In genomic region chr6:170529839-170530520, GRCh38 we compare ENCODE assay signal across 8 cellular contexts. TPM values are rescaled to one million over a fixed set of nuclear protein-coding genes. Genes with fewer than 3 reads are reported as not detected.
DNase-seq lines count a peak whose midpoint lies in the region; ATAC-seq and TF ChIP-seq lines count a peak whose summit lies in the region.

No MANE protein-coding gene starts in this region.

- WGBS in testis, 2 donors = 58 to 59% methylated on average over 7 of the region's 7 CpGs

- H3K79me2 ChIP-seq in neural cell (replicated peaks; ENCODE audit: insufficient read depth, low read length) = no peaks in the 10 kb centered on the region

- peak; percentile 97 for TF ChIP-seq RAD21 in neural cell (conservative IDR thresholded peaks at IDR 0.05)

- no peaks in the 10 kb centered on the region for H3K4me1 ChIP-seq in testis

- H4K20me1 ChIP-seq in neural cell (ENCODE audit: insufficient read depth) = no peaks in the 10 kb centered on the region

- no peak overlapping the region for H2AFZ ChIP-seq in neural cell (ENCODE audit: low read depth, low read length)

- no peak for TF ChIP-seq EP300 in neural cell (conservative IDR thresholded peaks at IDR 0.05; ENCODE audit: poor library complexity, severe bottlenecking)

- peak; percentile 93 for TF ChIP-seq CTCF in neural cell (IDR thresholded peaks at IDR 0.05; ENCODE audit: poor library complexity, severe bottlenecking)
- TF ChIP-seq CTCF in testis (IDR thresholded peaks at IDR 0.05) = peak; percentile 49 to 82 (median 72)

- H3K4me2 ChIP-seq in neural cell (ENCODE audit: low read length) = no peak overlapping the region

- peak; percentile 86 for DNase-seq in COLO829 (ENCODE audit: low spot score)
- peak; percentile 55 for DNase-seq in HT1080 (ENCODE audit: low read depth)
- peak; percentile 51 for DNase-seq in OCI-M2 (lab: John Stamatoyannopoulos, UW; ENCODE audit: unreplicated experiment)
- DNase-seq in activated T-cell treated with anti-CD3 and anti-CD28 coated beads, Interleukin-2, amount 50 U/mL, for 1 hour = peak; percentile 70
- DNase-seq in fibroblast of gingiva (ENCODE audit: low read depth) = peak; percentile 63
- peak; percentile 87 for DNase-seq in testis

- H3K36me3 ChIP-seq in neural cell (ENCODE audit: insufficient read depth, low read length) = no peaks in the 10 kb centered on the region
- no peaks in the 10 kb centered on the region for H3K36me3 ChIP-seq in testis (ENCODE audit: low read depth, missing control alignments)

- no peaks in the 10 kb centered on the region for H3K9me2 ChIP-seq in neural cell (ENCODE audit: insufficient read depth, low read length)

- intact Hi-C loops in testis (cut with DNase I; ENCODE audit: low total_unique reads) = loop anchor here (10.0 kb wide), 1 partner anchor 705 kb away; no protein-coding TSS in a partner anchor

- no peak overlapping the region for H3K9ac ChIP-seq in neural cell (ENCODE audit: low read length)

- H3K27ac ChIP-seq in neural cell (ENCODE audit: low read length) (no peak overlapping the region), testis (no peak overlapping the region)

- H3K4me3 ChIP-seq in neural cell (ENCODE audit: low read length) = no peak overlapping the region
- no peak overlapping the region for H3K4me3 ChIP-seq in testis

- H3K27me3 ChIP-seq in neural cell (ENCODE audit: insufficient read depth, low read depth, low read length) (no peaks in the 10 kb centered on the region), testis (no peaks in the 10 kb centered on the region)

- ATAC-seq in GM19467 (IDR thresholded peaks at IDR 0.05; ENCODE audit: unreplicated experiment) = peak; percentile 78

- H3K9me3 ChIP-seq in neural cell (ENCODE audit: low read length) (no peaks in the 10 kb centered on the region), testis (no peaks in the 10 kb centered on the region)

- no peaks in the 10 kb centered on the region for H3F3A ChIP-seq in neural cell (ENCODE audit: insufficient read depth, low read length, poor library complexity, severe bottlenecking)

- TF ChIP-seq POLR2A in testis (IDR thresholded peaks at IDR 0.05) = no peak

TF ChIP-seq in neural cell, 6 proteins besides CTCF, POLR2A, EP300 and RAD21:
- TF ChIP-seq SMC3 (conservative IDR thresholded peaks at IDR 0.05; ENCODE audit: poor library complexity) (peak; percentile 98), TAF1 (IDR thresholded peaks at IDR 0.05; ENCODE audit: low read depth) (no peak), EZH2 (IDR thresholded peaks at IDR 0.05; ENCODE audit: borderline replicate concordance, insufficient read depth, low read length, poor library complexity, severe bottlenecking) (no peak), POLR2AphosphoS5 (IDR thresholded peaks at IDR 0.05) (no peak), MXI1 (conservative IDR thresholded peaks at IDR 0.05; ENCODE audit: poor library complexity, severe bottlenecking) (no peak)
- TF ChIP-seq, protein P1, sequence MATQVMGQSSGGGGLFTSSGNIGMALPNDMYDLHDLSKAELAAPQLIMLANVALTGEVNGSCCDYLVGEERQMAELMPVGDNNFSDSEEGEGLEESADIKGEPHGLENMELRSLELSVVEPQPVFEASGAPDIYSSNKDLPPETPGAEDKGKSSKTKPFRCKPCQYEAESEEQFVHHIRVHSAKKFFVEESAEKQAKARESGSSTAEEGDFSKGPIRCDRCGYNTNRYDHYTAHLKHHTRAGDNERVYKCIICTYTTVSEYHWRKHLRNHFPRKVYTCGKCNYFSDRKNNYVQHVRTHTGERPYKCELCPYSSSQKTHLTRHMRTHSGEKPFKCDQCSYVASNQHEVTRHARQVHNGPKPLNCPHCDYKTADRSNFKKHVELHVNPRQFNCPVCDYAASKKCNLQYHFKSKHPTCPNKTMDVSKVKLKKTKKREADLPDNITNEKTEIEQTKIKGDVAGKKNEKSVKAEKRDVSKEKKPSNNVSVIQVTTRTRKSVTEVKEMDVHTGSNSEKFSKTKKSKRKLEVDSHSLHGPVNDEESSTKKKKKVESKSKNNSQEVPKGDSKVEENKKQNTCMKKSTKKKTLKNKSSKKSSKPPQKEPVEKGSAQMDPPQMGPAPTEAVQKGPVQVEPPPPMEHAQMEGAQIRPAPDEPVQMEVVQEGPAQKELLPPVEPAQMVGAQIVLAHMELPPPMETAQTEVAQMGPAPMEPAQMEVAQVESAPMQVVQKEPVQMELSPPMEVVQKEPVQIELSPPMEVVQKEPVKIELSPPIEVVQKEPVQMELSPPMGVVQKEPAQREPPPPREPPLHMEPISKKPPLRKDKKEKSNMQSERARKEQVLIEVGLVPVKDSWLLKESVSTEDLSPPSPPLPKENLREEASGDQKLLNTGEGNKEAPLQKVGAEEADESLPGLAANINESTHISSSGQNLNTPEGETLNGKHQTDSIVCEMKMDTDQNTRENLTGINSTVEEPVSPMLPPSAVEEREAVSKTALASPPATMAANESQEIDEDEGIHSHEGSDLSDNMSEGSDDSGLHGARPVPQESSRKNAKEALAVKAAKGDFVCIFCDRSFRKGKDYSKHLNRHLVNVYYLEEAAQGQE (IDR thresholded peaks at IDR 0.05; ENCODE audit: borderline replicate concordance) = no peak

RNA-seq across cellular contexts. Expression of gene PSMB1, which starts 23.1 kb away (rescaled TPM):
- total RNA-seq in HT1080 (2014; rRNA removed; shearing (Covaris generic)) = 456 and 490 TPM in 2 replicates
- polyA plus RNA-seq in HT1080 (2015; cell fraction: cytosol; rRNA removed) = 478 and 586 TPM in 2 replicates
- polyA plus RNA-seq in HT1080 (2015; cell fraction: nucleus; rRNA removed) = 379 and 389 TPM in 2 replicates
- polyA plus RNA-seq in neural cell = 365 and 381 TPM in 2 replicates
- polyA minus RNA-seq in neural cell = 176 and 192 TPM in 2 replicates
- 100 to 1,000 TPM; 170 to 181 TPM for total RNA-seq in testis
- 208 TPM for polyA plus RNA-seq in testis (ENCODE audit: insufficient read depth, low read depth, low replicate concordance)

RNA-seq across cellular contexts. Expression of gene TBP, which starts 24.2 kb away (rescaled TPM):
- total RNA-seq in HT1080 (2014; rRNA removed; shearing (Covaris generic)) = 33.1 and 46.3 TPM in 2 replicates
- 33.5 and 35.3 TPM in 2 replicates for polyA plus RNA-seq in HT1080 (2015; cell fraction: cytosol; rRNA removed)
- polyA plus RNA-seq in HT1080 (2015; cell fraction: nucleus; rRNA removed) = 45.2 and 47.8 TPM in 2 replicates
- polyA plus RNA-seq in neural cell (27.3 and 30.2 TPM in 2 replicates), testis (ENCODE audit: insufficient read depth, low read depth, low replicate concordance) (101 TPM)
- polyA minus RNA-seq in neural cell = 17.0 and 23.3 TPM in 2 replicates
- 10 to 100 TPM; 44.4 to 50.2 TPM for total RNA-seq in testis

RNA-seq across cellular contexts. Expression of gene PDCD2, which starts 54.5 kb away (rescaled TPM):
- 261 and 272 TPM in 2 replicates for total RNA-seq in HT1080 (2014; rRNA removed; shearing (Covaris generic))
- 223 and 239 TPM in 2 replicates for polyA plus RNA-seq in HT1080 (2015; cell fraction: cytosol; rRNA removed)
- polyA plus RNA-seq in HT1080 (2015; cell fraction: nucleus; rRNA removed) = 139 and 142 TPM in 2 replicates
- polyA plus RNA-seq in neural cell (132 and 139 TPM in 2 replicates), testis (ENCODE audit: insufficient read depth, low read depth, low replicate concordance) (41.9 TPM)
- 70.4 and 79.0 TPM in 2 replicates for polyA minus RNA-seq in neural cell
- 10 to 100 TPM; 56.4 to 60.6 TPM for total RNA-seq in testis
